ENCODE assay signal across 15 cellular contexts in genomic region chr18:29012364-29012763, GRCh38.
DNase-seq lines count a peak whose midpoint lies in the region; TF ChIP-seq lines count a peak whose summit lies in the region.
"Had no signal": no experiment of that assay in that cellular context is flagged by ENCODE, and none has a peak within 500 bp of the region (broad histone marks: within the 10 kb centered on the region; RNA-seq: fewer than 3 reads in every experiment).

No MANE protein-coding gene starts in this region.

- H3K9me3 Mint-ChIP-seq in H9 (peaks cover 3 to 5% of the 10 kb centered on the region in 2 experiments; a peak in 4 of 5 replicates), glutamatergic neuron (ENCODE audit: unreplicated experiment) (no peaks in the 10 kb centered on the region), Calu3 (ENCODE audit: low read depth, unreplicated experiment) (peaks cover 2% of the 10 kb centered on the region)
- H3K9me3 Mint-ChIP-seq: HFFc6 had no signal

- H3K23me2 ChIP-seq in H9 (ENCODE audit: insufficient read length, low read depth, low read length, poor library complexity, severe bottlenecking), result no peaks in the 10 kb centered on the region

- H3K79me1 ChIP-seq in H9 (ENCODE audit: insufficient read depth, low read depth, low read length, poor library complexity, severe bottlenecking) (no peaks in the 10 kb centered on the region), neuronal stem cell (ENCODE audit: low read depth, low read length) (no peaks in the 10 kb centered on the region)

- H3K36me3 Mint-ChIP-seq in H9 (ENCODE audit: insufficient read depth in 1 of 3, low read depth in 3 of 3) (peaks cover 0 to 5% (median 4%) of the 10 kb centered on the region in 3 experiments; a peak in 4 of 7 replicates), glutamatergic neuron (ENCODE audit: unreplicated experiment) (no peaks in the 10 kb centered on the region), Calu3 (ENCODE audit: insufficient read depth, unreplicated experiment) (no peaks in the 10 kb centered on the region)

- H3K9me3 ChIP-seq in BE2C, result no peaks in the 10 kb centered on the region
- no peaks in the 10 kb centered on the region for H3K9me3 ChIP-seq in H9 (ENCODE audit: control insufficient read depth, low read depth, low read length)
- peaks cover 0 to 3% of the 10 kb centered on the region in 2 donors for H3K9me3 ChIP-seq in neuronal stem cell (replicated peaks in 1 of 2; ENCODE audit: control insufficient read depth in 2 of 2, insufficient read depth in 1 of 2, low read depth in 1 of 2, low read length in 2 of 2)

- H2AK5ac ChIP-seq in H9 (ENCODE audit: insufficient read length, low read length) (no peak overlapping the region), neuronal stem cell (ENCODE audit: low read depth, low read length) (no peak overlapping the region)

- H2BK12ac ChIP-seq in H9 (ENCODE audit: insufficient read length, low read depth, low read length) (no peak overlapping the region), neuronal stem cell (ENCODE audit: low read length) (no peak overlapping the region)

- H3K9ac ChIP-seq in H9 (ENCODE audit: extremely low read depth, insufficient read length, low read length), result no peak overlapping the region
- H3K9ac ChIP-seq in neuronal stem cell (ENCODE audit: low read depth, low read length, poor library complexity), result no peak overlapping the region

- no peaks in the 10 kb centered on the region for H4K20me1 ChIP-seq in H9 (ENCODE audit: control insufficient read depth, insufficient read depth, insufficient read length)

- H4K8ac ChIP-seq in H9 (replicated peaks; ENCODE audit: insufficient read length, low read depth, low read length), result no peak overlapping the region
- H4K8ac ChIP-seq in neuronal stem cell (ENCODE audit: low read depth, low read length), result no peak overlapping the region

- H3K4me2 ChIP-seq in H9 (ENCODE audit: insufficient read depth, insufficient read length, low read length) (no peak overlapping the region), neuronal stem cell (ENCODE audit: insufficient read depth, low read length, poor library complexity, severe bottlenecking) (no peak overlapping the region)

- H3K23ac ChIP-seq in H9 (ENCODE audit: insufficient read length, low read depth, low read length) (no peak overlapping the region), neuronal stem cell (ENCODE audit: low read depth, low read length, poor library complexity) (no peak overlapping the region)

- CTCF ChIA-PET in Calu3 (lab: Charles Lee), result no interaction called here

- no peak overlapping the region for H2BK20ac ChIP-seq in H9 (ENCODE audit: low read depth, low read length, poor library complexity, severe bottlenecking)

- H3K36me3 ChIP-seq in BE2C, result no peaks in the 10 kb centered on the region
- no peaks in the 10 kb centered on the region for H3K36me3 ChIP-seq in neuronal stem cell (replicated peaks in 1 of 2; ENCODE audit: control insufficient read depth in 2 of 2, insufficient read depth in 2 of 2, low read length in 2 of 2)

- H3K79me2 ChIP-seq in H9 (ENCODE audit: insufficient read depth, low read length), result no peaks in the 10 kb centered on the region

- no peak overlapping the region for H3T11ph ChIP-seq in H9 (ENCODE audit: low read length)

- H3K4me1 Mint-ChIP-seq in H9 (peaks cover 28 to 34% of the 10 kb centered on the region in 2 experiments), glutamatergic neuron (ENCODE audit: low read depth, unreplicated experiment) (peaks cover 12% of the 10 kb centered on the region), Calu3 (ENCODE audit: low read depth, unreplicated experiment) (no peaks in the 10 kb centered on the region)

- H3K27me3 ChIP-seq in BE2C (no peaks in the 10 kb centered on the region), H9 (ENCODE audit: insufficient read depth, low read length) (no peaks in the 10 kb centered on the region), neuronal stem cell (ENCODE audit: control insufficient read depth in 3 of 3, insufficient read depth in 3 of 3, low read depth in 1 of 3, low read length in 3 of 3) (no peaks in the 10 kb centered on the region)

- no CpG with 5 or more reads among the region's 5 CpGs for WGBS in H9 (ENCODE audit: extremely low coverage, insufficient read length, low lambda C conversion rate)
- WGBS in neuronal stem cell (ENCODE audit: extremely low coverage in 2 of 2, insufficient read length in 2 of 2, insufficient replicate concordance in 1 of 2), 2 donors, result no CpG with 5 or more reads among the region's 5 CpGs

- peak; percentile 7 for DNase-seq in BE2C
- peak; percentile 33 for DNase-seq in H9
- DNase-seq in glutamatergic neuron, result peak; percentile 14
- DNase-seq in neuronal stem cell (ENCODE audit: low spot score), result no peak
- no peak for DNase-seq in stimulated activated naive CD4-positive, alpha-beta T cell treated with Interleukin-2 at 50 U/mL for 16 hours (lab: John Stamatoyannopoulos, UW)
- no peak for DNase-seq in NCI-H1417 (lab: John Stamatoyannopoulos, UW)
- DNase-seq in Calu3, result no peak
- DNase-seq: ACHN; C1 segment of cervical spinal cord; CD4-positive, alpha-beta T cell; DMS79; GOT3; HCEC 1CT; HFFc6 had no signal

- H3K4me3 Mint-ChIP-seq in H9 (no peak overlapping the region), glutamatergic neuron (ENCODE audit: unreplicated experiment) (no peak overlapping the region), Calu3 (ENCODE audit: low read depth, unreplicated experiment) (no peak overlapping the region)
- H3K4me3 Mint-ChIP-seq: CD4-positive, alpha-beta T cell; HFFc6 had no signal

- no peak overlapping the region for H3K27ac Mint-ChIP-seq in H9
- no peak overlapping the region for H3K27ac Mint-ChIP-seq in glutamatergic neuron (ENCODE audit: unreplicated experiment)
- no peak overlapping the region for H3K27ac Mint-ChIP-seq in Calu3 (ENCODE audit: unreplicated experiment)
- H3K27ac Mint-ChIP-seq: CD4-positive, alpha-beta T cell; HFFc6 had no signal

- no peak overlapping the region for H3K56ac ChIP-seq in H9 (ENCODE audit: insufficient read length, low read depth, low read length)

- no peak overlapping the region for H2BK15ac ChIP-seq in H9 (ENCODE audit: low read depth, low read length)
- H2BK15ac ChIP-seq in neuronal stem cell (ENCODE audit: low read length), result no peak overlapping the region

- no peak overlapping the region for H3K14ac ChIP-seq in H9 (ENCODE audit: insufficient read depth, low read length)
- H3K14ac ChIP-seq in neuronal stem cell (ENCODE audit: low read length), result no peak overlapping the region

- no peak overlapping the region for H3K4ac ChIP-seq in H9 (ENCODE audit: low read depth, low read length)
- no peak overlapping the region for H3K4ac ChIP-seq in neuronal stem cell (ENCODE audit: low read length)

- no peak overlapping the region for H2BK120ac ChIP-seq in H9 (ENCODE audit: low read depth, low read length, poor library complexity, severe bottlenecking)
- H2BK120ac ChIP-seq in neuronal stem cell (ENCODE audit: low read depth, low read length), result no peak overlapping the region

- H3K27ac ChIP-seq in H9 (ENCODE audit: insufficient read length, low read depth, low read length) (no peak overlapping the region), neuronal stem cell (replicated peaks; ENCODE audit: low read length) (no peak overlapping the region)
- H3K27ac ChIP-seq: HL-60 had no signal

- H4K5ac ChIP-seq in H9 (ENCODE audit: insufficient read length, low read depth, low read length), result no peak overlapping the region

- H4K91ac ChIP-seq in H9 (ENCODE audit: insufficient read length, low read depth, low read length), result no peak overlapping the region
- H4K91ac ChIP-seq in neuronal stem cell (ENCODE audit: low read depth, low read length, poor library complexity), result no peak overlapping the region

- no TSS peak for BruUV-seq in Calu3 (replicated peaks; lab: Mats Ljungman, UMichigan)

- no peak overlapping the region for H3K18ac ChIP-seq in H9 (ENCODE audit: insufficient read length, low read depth, low read length)
- H3K18ac ChIP-seq in neuronal stem cell (ENCODE audit: low read length), result no peak overlapping the region

- H3K4me3 ChIP-seq in BE2C (ENCODE audit: low read depth, low read length), result no peak overlapping the region
- H3K4me3 ChIP-seq in neuronal stem cell (ENCODE audit: low read length in 2 of 2), result no peak overlapping the region

- H2AFZ ChIP-seq in H9 (ENCODE audit: low read length), result no peak overlapping the region
- H2AFZ ChIP-seq in neuronal stem cell (ENCODE audit: low read length), result peak overlapping the region; percentile 79

- no peak for TF ChIP-seq CTCF in BE2C (IDR thresholded peaks at IDR 0.05; ENCODE audit: low read depth, low read length)
- TF ChIP-seq CTCF in H9 (conservative IDR thresholded peaks at IDR 0.05), result no peak
- TF ChIP-seq CTCF in glutamatergic neuron (IDR thresholded peaks at IDR 0.05; ENCODE audit: partially characterized antibody, unreplicated experiment), result no peak
- no peak for TF ChIP-seq CTCF in Calu3 (IDR thresholded peaks at IDR 0.05; ENCODE audit: unreplicated experiment)

- H3K27me3 Mint-ChIP-seq in H9 (ENCODE audit: low read depth) (no peaks in the 10 kb centered on the region; the same call in 1 of the 2 replicates), glutamatergic neuron (ENCODE audit: unreplicated experiment) (no peaks in the 10 kb centered on the region), Calu3 (ENCODE audit: unreplicated experiment) (no peaks in the 10 kb centered on the region)
- H3K27me3 Mint-ChIP-seq: CD4-positive, alpha-beta T cell had no signal

- H2BK5ac ChIP-seq in H9 (ENCODE audit: insufficient read length, low read length), result no peak overlapping the region
- H2BK5ac ChIP-seq in neuronal stem cell (ENCODE audit: low read length), result no peak overlapping the region

- H3K4me1 ChIP-seq in BE2C (no peaks in the 10 kb centered on the region), H9 (ENCODE audit: insufficient read depth, low read length) (no peaks in the 10 kb centered on the region), neuronal stem cell (ENCODE audit: control insufficient read depth in 2 of 2, insufficient read depth in 1 of 2, low read depth in 1 of 2, low read length in 2 of 2) (peaks cover 4 to 23% of the 10 kb centered on the region in 2 donors)

- intact Hi-C loops in Calu3 (cut with micrococcal nuclease; ENCODE audit: unreplicated experiment), result no loop called here

Comparison
In these comparisons a context has a peak if more than half of its experiments do, and no peak if none do; other contexts are left out.
1. DNase-seq: peak in BE2C (single experiment), H9 (single experiment) and glutamatergic neuron (single experiment); none in neuronal stem cell (single experiment), stimulated activated naive CD4-positive, alpha-beta T cell treated with Interleukin-2 at 50 U/mL for 16 hours (single experiment), NCI-H1417 (0 of 3) and Calu3 (single experiment).